In the genomic region with DNA sequence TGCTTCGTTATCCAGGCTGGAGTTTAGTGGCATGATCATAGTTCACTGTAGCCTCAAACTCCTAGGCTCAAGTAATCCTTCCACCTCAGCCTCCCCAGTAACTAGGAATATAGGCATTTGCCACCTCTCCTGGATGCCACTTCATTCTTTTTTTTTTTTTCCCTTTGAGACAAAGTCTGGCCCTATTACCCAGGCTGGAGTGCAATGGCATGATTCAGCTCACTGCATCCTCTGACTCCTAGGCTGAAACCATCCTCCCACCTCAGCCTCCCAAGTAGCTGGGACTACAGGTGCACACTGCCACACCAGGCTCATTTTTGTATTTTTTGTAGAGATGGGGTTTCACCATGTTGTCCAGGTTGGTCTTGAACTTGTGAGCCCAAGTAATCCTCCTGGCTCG, we compare ENCODE assay signal across 2 cellular contexts.
TF ChIP-seq lines count a peak whose summit lies in the region.

No MANE protein-coding gene starts in this region.

TF ChIP-seq in A549, 52 proteins besides CTCF, POLR2A, EP300 and RAD21:
- TF ChIP-seq KDM1A (IDR thresholded peaks at IDR 0.05; ENCODE audit: low read depth) (0 out of 2 replicates have a peak, but pooled peaks have one; percentile 13), RNF2 (IDR thresholded peaks at IDR 0.05; ENCODE audit: borderline replicate concordance, low read depth) (no peak), RARB (CRISPR knock-in tag; IDR thresholded peaks at IDR 0.05) (no peak)

TF ChIP-seq in IMR-90, 13 proteins besides CTCF, POLR2A, EP300 and RAD21:
- no peak for TF ChIP-seq SMC3 (IDR thresholded peaks at IDR 0.05; ENCODE audit: low read depth, low read length)
- TF ChIP-seq RFX5 (IDR thresholded peaks at IDR 0.05; ENCODE audit: low read depth, low read length) = no peak
- TF ChIP-seq CEBPB (IDR thresholded peaks at IDR 0.05; ENCODE audit: low read depth, low read length) = no peak
- no peak for TF ChIP-seq RCOR1 (IDR thresholded peaks at IDR 0.05; ENCODE audit: insufficient replicate concordance, low read length)
- no peak for TF ChIP-seq FOS (IDR thresholded peaks at IDR 0.05; ENCODE audit: low read depth, low read length)
- TF ChIP-seq, protein P1, sequence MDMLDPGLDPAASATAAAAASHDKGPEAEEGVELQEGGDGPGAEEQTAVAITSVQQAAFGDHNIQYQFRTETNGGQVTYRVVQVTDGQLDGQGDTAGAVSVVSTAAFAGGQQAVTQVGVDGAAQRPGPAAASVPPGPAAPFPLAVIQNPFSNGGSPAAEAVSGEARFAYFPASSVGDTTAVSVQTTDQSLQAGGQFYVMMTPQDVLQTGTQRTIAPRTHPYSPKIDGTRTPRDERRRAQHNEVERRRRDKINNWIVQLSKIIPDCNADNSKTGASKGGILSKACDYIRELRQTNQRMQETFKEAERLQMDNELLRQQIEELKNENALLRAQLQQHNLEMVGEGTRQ (IDR thresholded peaks at IDR 0.05; ENCODE audit: low read depth, low read length) = no peak
- TF ChIP-seq MAZ (IDR thresholded peaks at IDR 0.05; ENCODE audit: borderline replicate concordance, low read depth, low read length) = no peak
- no peak for TF ChIP-seq NFE2L2 (IDR thresholded peaks at IDR 0.05; ENCODE audit: low read depth, low read length)
- TF ChIP-seq CHD1 (IDR thresholded peaks at IDR 0.05; ENCODE audit: low read depth, low read length) = no peak
